In the genomic region with DNA sequence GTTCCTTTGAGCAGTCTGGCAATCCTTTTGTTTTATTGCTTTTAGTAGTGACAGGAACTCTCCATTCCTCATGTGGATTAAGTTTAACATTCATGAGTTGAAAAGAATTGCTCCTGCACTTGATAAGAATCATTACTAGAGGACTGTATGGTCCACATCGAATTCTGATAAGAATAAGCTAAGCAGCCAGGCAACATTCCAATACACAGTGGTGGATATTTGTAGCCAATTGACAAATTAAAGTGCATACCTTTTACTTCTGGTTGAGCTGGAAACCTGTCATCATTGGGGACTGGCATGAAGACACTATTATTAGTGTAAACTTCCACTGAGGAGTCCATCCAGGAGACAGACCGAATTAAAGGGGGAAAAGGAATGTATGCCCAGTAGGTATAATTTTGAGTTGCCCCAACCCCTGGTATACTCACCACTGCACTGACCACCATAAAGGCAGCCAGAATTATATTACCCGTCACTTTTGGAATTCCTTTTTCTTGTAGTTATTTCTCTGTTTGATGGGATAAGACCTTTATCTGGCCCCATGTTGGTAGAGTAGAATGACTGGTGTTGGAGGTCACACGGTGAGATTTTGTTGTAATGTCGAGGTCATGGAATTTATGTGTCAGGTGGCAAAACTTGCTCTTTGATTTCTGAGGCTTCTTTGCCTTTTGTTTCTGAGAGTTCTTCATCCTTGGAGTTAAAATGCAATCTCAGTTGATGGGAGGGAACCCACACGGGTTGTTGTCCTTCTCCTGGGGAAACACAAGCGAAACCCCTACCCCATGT, we compare ENCODE assay signal across 25 cellular contexts.
DNase-seq lines count a peak whose midpoint lies in the region; ATAC-seq and TF ChIP-seq lines count a peak whose summit lies in the region.
"Had no signal": no experiment of that assay in that cellular context is flagged by ENCODE, and none has a peak within 500 bp of the region (broad histone marks: within the 10 kb centered on the region; RNA-seq: fewer than 3 reads in every experiment).

No MANE protein-coding gene starts in this region.

- POLR2A ChIA-PET in activated CD8-positive, alpha-beta T cell treated with anti-CD3 and anti-CD28 coated beads for 36 hours (lab: Charles Lee) = interaction anchor here (1.8 kb wide), 1 partner anchor 34 kb away, joined by 8 read pairs; no protein-coding TSS in a partner anchor
- POLR2A ChIA-PET in activated CD8-positive, alpha-beta T cell treated with anti-CD3 and anti-CD28 coated beads, Interleukin-2, amount 10 ng/mL, durations not matched to agents 7 days and 5 days (lab: Charles Lee) = interaction anchor here (1.3 to 1.4 kb wide), 2 partner anchors 34 kb away, joined by 4 to 6 read pairs; no protein-coding TSS in a partner anchor

- peaks cover 9% of the 10 kb centered on the region for H3K4me1 Mint-ChIP-seq in activated CD8-positive, alpha-beta T cell treated with anti-CD3 and anti-CD28 coated beads for 36 hours (ENCODE audit: low read depth)
- no peaks in the 10 kb centered on the region for H3K4me1 Mint-ChIP-seq in activated CD8-positive, alpha-beta T cell treated with anti-CD3 and anti-CD28 coated beads, Interleukin-2, amount 10 ng/mL, durations not matched to agents 7 days and 5 days (ENCODE audit: low read depth)
- peaks cover 8% of the 10 kb centered on the region for H3K4me1 Mint-ChIP-seq in neural progenitor cell

- peaks cover 17% of the 10 kb centered on the region for H3K27me3 Mint-ChIP-seq in activated CD8-positive, alpha-beta T cell treated with anti-CD3 and anti-CD28 coated beads for 36 hours
- H3K27me3 Mint-ChIP-seq in activated CD8-positive, alpha-beta T cell treated with anti-CD3 and anti-CD28 coated beads, Interleukin-2, amount 10 ng/mL, durations not matched to agents 7 days and 5 days (ENCODE audit: low read depth) = peaks cover 23% of the 10 kb centered on the region
- H3K27me3 Mint-ChIP-seq in neural progenitor cell (ENCODE audit: insufficient read depth, low read depth) = peaks cover 2% of the 10 kb centered on the region

- TF ChIP-seq CTCF in activated CD8-positive, alpha-beta T cell treated with anti-CD3 and anti-CD28 coated beads for 36 hours (IDR thresholded peaks at IDR 0.05) = no peak
- TF ChIP-seq CTCF in VCaP (conservative IDR thresholded peaks at IDR 0.05) (no peak), neural progenitor cell (IDR thresholded peaks at IDR 0.05) (no peak)

- peak overlapping the region; percentile 35 for H3K27ac ChIP-seq in VCaP
- H3K27ac ChIP-seq in neural progenitor cell = no peak overlapping the region
- H3K27ac ChIP-seq: A549; BLaER1 treated with 17β-estradiol and CSF1 and Interleukin-3, amounts not matched to agents 10 nM and 100 nM; HL-60; PC-9; SJSA1 had no signal

- no peaks in the 10 kb centered on the region for H3K79me2 ChIP-seq in neural progenitor cell (ENCODE audit: low read depth)

- peaks cover 8% of the 10 kb centered on the region for H3F3A ChIP-seq in neural progenitor cell (ENCODE audit: low read depth)

- DNase-seq in activated CD8-positive, alpha-beta T cell treated with anti-CD3 and anti-CD28 coated beads for 36 hours = no peak
- DNase-seq in activated CD8-positive, alpha-beta T cell treated with anti-CD3 and anti-CD28 coated beads, Interleukin-2, amount 10 ng/mL, durations not matched to agents 7 days and 5 days = no peak
- no peak for DNase-seq in neural progenitor cell (ENCODE audit: low spot score)
- DNase-seq: AML-193; CD4-positive, alpha-beta T cell; DMS53; GOT3; NCI-H1048; NCI-H1417 treated with DMSO at 0.1 percent for 48 hours; NCI-H1694 treated with DMSO at 0.1 percent for 48 hours; NCI-H2081; NCI-H2227 treated with DMSO at 0.1 percent for 48 hours; NCI-H526 treated with DMSO at 0.1 percent for 48 hours; Right ventricle myocardium superior; RPMI8226 had no signal

- no peak overlapping the region for H3K4me2 ChIP-seq in neural progenitor cell
- H3K4me2 ChIP-seq: A549; BLaER1 treated with 17β-estradiol and CSF1 and Interleukin-3, amounts not matched to agents 10 nM and 100 nM; PC-9 had no signal

- no peaks in the 10 kb centered on the region for H3K36me3 ChIP-seq in neural progenitor cell
- H3K36me3 ChIP-seq: BLaER1 treated with 17β-estradiol and CSF1 and Interleukin-3, amounts not matched to agents 10 nM and 100 nM; HAP-1; SJSA1 had no signal

- no peaks in the 10 kb centered on the region for H3K36me3 Mint-ChIP-seq in activated CD8-positive, alpha-beta T cell treated with anti-CD3 and anti-CD28 coated beads for 36 hours (ENCODE audit: low read depth)
- H3K36me3 Mint-ChIP-seq in activated CD8-positive, alpha-beta T cell treated with anti-CD3 and anti-CD28 coated beads, Interleukin-2, amount 10 ng/mL, durations not matched to agents 7 days and 5 days (ENCODE audit: low read depth) = no peaks in the 10 kb centered on the region
- H3K36me3 Mint-ChIP-seq in neural progenitor cell = peaks cover 2% of the 10 kb centered on the region

- no peaks in the 10 kb centered on the region for H4K20me1 ChIP-seq in neural progenitor cell (ENCODE audit: low read depth)
- H4K20me1 ChIP-seq: BLaER1 treated with 17β-estradiol and CSF1 and Interleukin-3, amounts not matched to agents 10 nM and 100 nM had no signal

- CTCF ChIA-PET in activated CD8-positive, alpha-beta T cell treated with anti-CD3 and anti-CD28 coated beads for 36 hours (lab: Charles Lee) = interaction anchor here (1.0 to 1.2 kb wide), 2 partner anchors 8 to 12 kb away, joined by 3 to 5 read pairs; no protein-coding TSS in a partner anchor
- CTCF ChIA-PET in activated CD8-positive, alpha-beta T cell treated with anti-CD3 and anti-CD28 coated beads, Interleukin-2, amount 10 ng/mL, durations not matched to agents 7 days and 5 days (lab: Charles Lee) = interaction anchor here (1.4 kb wide), 1 partner anchor 8 kb away, joined by 5 read pairs; no protein-coding TSS in a partner anchor

- peak; percentile 34 for ATAC-seq in activated CD8-positive, alpha-beta T cell treated with anti-CD3 and anti-CD28 coated beads for 36 hours
- no peak for ATAC-seq in activated CD8-positive, alpha-beta T cell treated with anti-CD3 and anti-CD28 coated beads, Interleukin-2, amount 10 ng/mL, durations not matched to agents 7 days and 5 days
- no peak for ATAC-seq in GM18858 (IDR thresholded peaks at IDR 0.05; ENCODE audit: unreplicated experiment)
- no peak for ATAC-seq in HG03565 (IDR thresholded peaks at IDR 0.05; ENCODE audit: unreplicated experiment)
- no peak for ATAC-seq in HG03108 (IDR thresholded peaks at IDR 0.05; ENCODE audit: unreplicated experiment)
- ATAC-seq: A549 had no signal

- H3K27ac Mint-ChIP-seq in activated CD8-positive, alpha-beta T cell treated with anti-CD3 and anti-CD28 coated beads for 36 hours = no peak overlapping the region
- H3K27ac Mint-ChIP-seq in activated CD8-positive, alpha-beta T cell treated with anti-CD3 and anti-CD28 coated beads, Interleukin-2, amount 10 ng/mL, durations not matched to agents 7 days and 5 days = no peak overlapping the region
- H3K27ac Mint-ChIP-seq in neural progenitor cell = peak overlapping the region; percentile 36
- H3K27ac Mint-ChIP-seq: CD4-positive, alpha-beta T cell had no signal

- H3K9ac ChIP-seq in neural progenitor cell = no peak overlapping the region
- H3K9ac ChIP-seq: BLaER1 treated with 17β-estradiol and CSF1 and Interleukin-3, amounts not matched to agents 10 nM and 100 nM had no signal

- no peak overlapping the region for H3K4me3 Mint-ChIP-seq in activated CD8-positive, alpha-beta T cell treated with anti-CD3 and anti-CD28 coated beads for 36 hours
- H3K4me3 Mint-ChIP-seq in activated CD8-positive, alpha-beta T cell treated with anti-CD3 and anti-CD28 coated beads, Interleukin-2, amount 10 ng/mL, durations not matched to agents 7 days and 5 days = no peak overlapping the region
- no peak overlapping the region for H3K4me3 Mint-ChIP-seq in neural progenitor cell
- H3K4me3 Mint-ChIP-seq: CD4-positive, alpha-beta T cell had no signal

- H3K4me3 ChIP-seq in neural progenitor cell = no peak overlapping the region
- H3K4me3 ChIP-seq: A549; BLaER1 treated with 17β-estradiol and CSF1 and Interleukin-3, amounts not matched to agents 10 nM and 100 nM; HAP-1; PC-9; SJSA1 had no signal

- no peaks in the 10 kb centered on the region for H3K9me3 ChIP-seq in neural progenitor cell (ENCODE audit: low read depth)
- H3K9me3 ChIP-seq: A549; BLaER1 treated with 17β-estradiol and CSF1 and Interleukin-3, amounts not matched to agents 10 nM and 100 nM; HAP-1; SJSA1 had no signal

- no peak overlapping the region for H2AFZ ChIP-seq in neural progenitor cell (replicated peaks)
- H2AFZ ChIP-seq: PC-9 had no signal

- intact Hi-C loops in activated CD8-positive, alpha-beta T cell treated with anti-CD3 and anti-CD28 coated beads for 36 hours (cut with micrococcal nuclease) = no loop called here

- no peaks in the 10 kb centered on the region for H3K27me3 ChIP-seq in neural progenitor cell
- H3K27me3 ChIP-seq: BLaER1 treated with 17β-estradiol and CSF1 and Interleukin-3, amounts not matched to agents 10 nM and 100 nM; SJSA1 had no signal

- H3K9me3 Mint-ChIP-seq in activated CD8-positive, alpha-beta T cell treated with anti-CD3 and anti-CD28 coated beads for 36 hours = no peaks in the 10 kb centered on the region
- no peaks in the 10 kb centered on the region for H3K9me3 Mint-ChIP-seq in activated CD8-positive, alpha-beta T cell treated with anti-CD3 and anti-CD28 coated beads, Interleukin-2, amount 10 ng/mL, durations not matched to agents 7 days and 5 days (ENCODE audit: insufficient read depth)
- peaks cover 4% of the 10 kb centered on the region for H3K9me3 Mint-ChIP-seq in neural progenitor cell
- H3K9me3 Mint-ChIP-seq: CD4-positive, alpha-beta T cell had no signal

- peaks cover 7% of the 10 kb centered on the region for H3K4me1 ChIP-seq in neural progenitor cell
- H3K4me1 ChIP-seq: A549 had no signal
